Comparison of ENCODE assay signal across 23 cellular contexts in genomic region chr1:205017036-205017435, GRCh38. TPM values are rescaled to one million over a fixed set of nuclear protein-coding genes. Genes with fewer than 3 reads are reported as not detected.
DNase-seq lines count a peak whose midpoint lies in the region; ATAC-seq and TF ChIP-seq lines count a peak whose summit lies in the region.
"Had no signal": no experiment of that assay in that cellular context is flagged by ENCODE, and none has a peak within 500 bp of the region (broad histone marks: within the 10 kb centered on the region; RNA-seq: fewer than 3 reads in every experiment).

No MANE protein-coding gene starts in this region.

- H3K27ac ChIP-seq in dorsolateral prefrontal cortex (peak overlapping the region in 50 of 59 donors; percentile 3 to 89 (median 70)), temporal lobe (ENCODE audit: low read depth, low read length) (peak overlapping the region; percentile 57)
- H3K27ac ChIP-seq: A549; BLaER1 treated with 17β-estradiol and CSF1 and Interleukin-3, amounts not matched to agents 10 nM and 100 nM; GM23248 had no signal

- no peak overlapping the region for H3K4me3 ChIP-seq in dorsolateral prefrontal cortex
- H3K4me3 ChIP-seq: A549; BLaER1 treated with 17β-estradiol and CSF1 and Interleukin-3, amounts not matched to agents 10 nM and 100 nM; GM23248 had no signal

- no peaks in the 10 kb centered on the region for H3K27me3 ChIP-seq in dorsolateral prefrontal cortex
- H3K27me3 ChIP-seq: BE2C had no signal

- DNase-seq in G401 (ENCODE audit: low spot score), result peak; percentile 67
- DNase-seq in cerebellar cortex (ENCODE audit: low spot score), result peak; percentile 53
- DNase-seq in dorsolateral prefrontal cortex, result no peak
- no peak for DNase-seq in stimulated activated CD4-positive, alpha-beta T cell treated with anti-CD3 and anti-CD28 coated beads, Interleukin-4, amount 100 ng/mL, for 24 hours
- DNase-seq: 8988T; ACHN; AML-193; BE2C; Calu3; CD4-positive, alpha-beta T cell; CD8-positive, alpha-beta memory T cell; COR-L47; DMS53; DMS79 treated with DMSO at 0.1 percent for 48 hours; GM23248; H7; HCEC 1CT had no signal

- intact Hi-C loops in dorsolateral prefrontal cortex (cut with DNase I), result no loop called here

- in situ Hi-C loops in G401 (cut with HindIII; ENCODE audit: low sequenced_read_pairs), result no loop called here

- no peak for TF ChIP-seq CTCF in dorsolateral prefrontal cortex (IDR thresholded peaks at IDR 0.05 in 54 of 56, conservative IDR thresholded peaks at IDR 0.05 in 2 of 56; ENCODE audit: low read depth in 1 of 56, partially characterized antibody in 56 of 56)

- ATAC-seq in GM19455 (IDR thresholded peaks at IDR 0.05; ENCODE audit: unreplicated experiment) (no peak), HG02623 (IDR thresholded peaks at IDR 0.05; ENCODE audit: unreplicated experiment) (no peak)
- ATAC-seq: A549 had no signal

RNA-seq across cellular contexts. Expression of gene CNTN2, which starts 26.0 kb away (rescaled TPM):
- total RNA-seq in G401 (2014; rRNA removed; shearing (Covaris generic)), result 0.06 TPM in 1 of 2 replicates, not detected in the other
- total RNA-seq in dorsolateral prefrontal cortex, result 1,000 to 10,000 TPM in 1 of 120 experiments, 100 to 1,000 TPM in 115, 10 to 100 TPM in 4; 87.4 to 1,120 (median 263) TPM
- 23.4 TPM for total RNA-seq in temporal lobe
- total RNA-seq: Calu3; CD4-positive, alpha-beta T cell; CD8-positive, alpha-beta memory T cell; Daoy; GM23248; H7 had no signal

Comparison
In these comparisons a context has a peak if more than half of its experiments do, and no peak if none do; other contexts are left out.
1. DNase-seq: peak in G401 (single experiment) and cerebellar cortex (single experiment); none in dorsolateral prefrontal cortex (0 of 10) and stimulated activated CD4-positive, alpha-beta T cell treated with anti-CD3 and anti-CD28 coated beads, Interleukin-4, amount 100 ng/mL, for 24 hours (single experiment).
2. RNA of gene CNTN2, which starts 26.0 kb away (total RNA-seq): 87.4 to 1,120 TPM in dorsolateral prefrontal cortex and 23.4 TPM in temporal lobe (single experiment); 0.06 TPM in G401; every median in the first group is over 10 times any median in the second.